In the genomic region with DNA sequence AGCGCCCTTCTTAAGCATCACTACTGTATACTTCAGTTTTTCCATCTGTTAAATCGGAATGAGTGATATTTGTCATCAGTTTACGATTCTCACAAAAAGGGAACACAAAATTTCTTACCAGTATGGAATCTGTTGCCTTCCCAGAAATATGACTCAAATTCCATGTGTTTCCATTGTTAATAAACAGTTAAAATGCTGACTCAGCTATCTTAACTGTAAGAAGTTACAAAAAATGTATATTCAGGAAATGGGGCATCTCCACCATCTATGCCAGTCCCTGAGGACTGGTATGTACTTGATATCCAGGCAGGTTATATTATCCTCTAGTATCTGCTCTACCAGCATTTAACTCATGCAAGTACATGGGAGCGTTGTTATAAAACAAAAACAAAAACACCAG, we compare ENCODE assay signal across 20 cellular contexts. TPM values are rescaled to one million over a fixed set of nuclear protein-coding genes. Genes with fewer than 3 reads are reported as not detected.
DNase-seq lines count a peak whose midpoint lies in the region; ATAC-seq, FAIRE-seq and TF ChIP-seq lines count a peak whose summit lies in the region.
"Had no signal": no experiment of that assay in that cellular context is flagged by ENCODE, and none has a peak within 500 bp of the region (broad histone marks: within the 10 kb centered on the region; RNA-seq: fewer than 3 reads in every experiment).

No MANE protein-coding gene starts in this region.

- ATAC-seq in CD4-positive, alpha-beta T cell (ENCODE audit: poor library complexity): no peak
- ATAC-seq in K562 (no peak), HG02938 (IDR thresholded peaks at IDR 0.05; ENCODE audit: unreplicated experiment) (no peak), HG02852 (IDR thresholded peaks at IDR 0.05; ENCODE audit: unreplicated experiment) (no peak)
- ATAC-seq: CD8-positive, alpha-beta T cell; GM23338; HCT116 had no signal

- no peak overlapping the region for H3K27ac ChIP-seq in CD4-positive, alpha-beta T cell (ENCODE audit: low read depth, low read length)
- H3K27ac ChIP-seq in K562 (ENCODE audit: extremely low read depth, low read depth, low read length): no peak overlapping the region
- H3K27ac ChIP-seq: BLaER1 had no signal

- H3K27ac Mint-ChIP-seq in CD4-positive, alpha-beta T cell: no peak overlapping the region
- H3K27ac Mint-ChIP-seq in neural crest cell (ENCODE audit: unreplicated experiment): no peak overlapping the region
- H3K27ac Mint-ChIP-seq: CD14-positive monocyte; CD8-positive, alpha-beta T cell; GM23338; HFFc6 had no signal

- intact Hi-C loops in CD4-positive, alpha-beta T cell (cut with DNase I, micrococcal nuclease): loop anchor here in 1 of 2 experiments (2.0 kb wide), 1 partner anchor 53 kb away; no protein-coding TSS in a partner anchor
- intact Hi-C loops in K562 (cut with micrococcal nuclease): no loop called here

- peaks cover 19% of the 10 kb centered on the region for H3K79me2 ChIP-seq in K562 (ENCODE audit: control insufficient read depth, insufficient read depth, low read length)

- H3K4me3 ChIP-seq in K562: no peak overlapping the region
- H3K4me3 ChIP-seq: BLaER1, GM23338 had no signal

- peaks cover 10% of the 10 kb centered on the region for H3K36me3 Mint-ChIP-seq in CD4-positive, alpha-beta T cell (ENCODE audit: low read depth)
- H3K36me3 Mint-ChIP-seq in neural crest cell (ENCODE audit: low read depth): peaks cover 6% of the 10 kb centered on the region

- H3K27me3 ChIP-seq in CD4-positive, alpha-beta T cell (ENCODE audit: control insufficient read depth, insufficient read depth, low read length): no peaks in the 10 kb centered on the region
- H3K27me3 ChIP-seq in K562 (ENCODE audit: control insufficient read depth in 2 of 2, insufficient read depth in 2 of 2, low read length in 2 of 2): no peaks in the 10 kb centered on the region
- H3K27me3 ChIP-seq: BLaER1 had no signal

- no peak for TF ChIP-seq POLR2A in K562 (conservative IDR thresholded peaks at IDR 0.05)

- POLR2A ChIA-PET in CD4-positive, alpha-beta T cell (lab: Charles Lee): no interaction called here
- POLR2A ChIA-PET in K562 (lab: Yijun Ruan, JAX): no interaction called here

- TF ChIP-seq CTCF in CD4-positive, alpha-beta T cell (IDR thresholded peaks at IDR 0.05): no peak
- TF ChIP-seq CTCF in K562 (IDR thresholded peaks at IDR 0.05 in 2 of 3, conservative IDR thresholded peaks at IDR 0.05 in 1 of 3; ENCODE audit: insufficient read depth in 2 of 3, low read depth in 1 of 3, low read length in 3 of 3): no peak
- no peak for TF ChIP-seq CTCF in neural crest cell (conservative IDR thresholded peaks at IDR 0.05)

- BruUV-seq in K562 (replicated peaks; lab: Mats Ljungman, UMichigan): no TSS peak

- in situ Hi-C loops in K562 (cut with MboI): no loop called here

- H3K4me1 ChIP-seq in K562 (replicated peaks in 1 of 2; ENCODE audit: control insufficient read depth in 2 of 2, insufficient read depth in 2 of 2, low read length in 2 of 2): no peaks in the 10 kb centered on the region

- no peaks in the 10 kb centered on the region for H3K9me1 ChIP-seq in K562 (ENCODE audit: control insufficient read depth, insufficient read depth, low read length)

- H4K20me1 ChIP-seq in K562 (replicated peaks; ENCODE audit: control insufficient read depth, insufficient read depth, low read length): no peaks in the 10 kb centered on the region

- TF ChIP-seq EP300 in K562 (IDR thresholded peaks at IDR 0.05; ENCODE audit: low read length): no peak

- H3K36me3 ChIP-seq in K562 (ENCODE audit: control insufficient read depth, insufficient read depth, low read length): no peaks in the 10 kb centered on the region

- H3K4me1 Mint-ChIP-seq in CD4-positive, alpha-beta T cell (ENCODE audit: low read depth): peaks cover 30% of the 10 kb centered on the region
- H3K4me1 Mint-ChIP-seq in neural crest cell: peaks cover 23% of the 10 kb centered on the region

- 6% methylated on average over 4 of the region's 4 CpGs for WGBS in K562 (ENCODE audit: insufficient coverage, low coverage, missing lambda C conversion rate)

- H3K9me3 Mint-ChIP-seq in CD4-positive, alpha-beta T cell: no peaks in the 10 kb centered on the region
- no peaks in the 10 kb centered on the region for H3K9me3 Mint-ChIP-seq in neural crest cell
- H3K9me3 Mint-ChIP-seq: GM23338, HFFc6 had no signal

- no peaks in the 10 kb centered on the region for H3K9me3 ChIP-seq in CD4-positive, alpha-beta T cell (ENCODE audit: control insufficient read depth, low read length)
- H3K9me3 ChIP-seq in K562 (replicated peaks; ENCODE audit: control insufficient read depth, insufficient read depth, low read depth, low read length): peaks cover 2% of the 10 kb centered on the region; the same call in 1 of the 2 replicates

- no peaks in the 10 kb centered on the region for H3K27me3 Mint-ChIP-seq in CD4-positive, alpha-beta T cell
- H3K27me3 Mint-ChIP-seq in neural crest cell (ENCODE audit: low read depth): peaks cover 25% of the 10 kb centered on the region

- CTCF ChIA-PET in CD4-positive, alpha-beta T cell (lab: Charles Lee): no interaction called here
- CTCF ChIA-PET in K562 (lab: Yijun Ruan, JAX; ENCODE audit: low intra/inter-chr PET ratio): no interaction called here

- DNase-seq in CD4-positive, alpha-beta T cell: no peak
- DNase-seq in K562 (ENCODE audit: extremely low read depth in 1 of 4, low spot score in 3 of 4) (no peak), neural crest cell (ENCODE audit: low read depth, low spot score) (no peak), urothelium cell line (ENCODE audit: low spot score) (no peak), cortex of kidney (lab: John Stamatoyannopoulos, UW) (no peak)
- DNase-seq: AML-193; Calu3; CD8-positive, alpha-beta T cell; DMS79 treated with DMSO at 0.1 percent for 48 hours; GF-D8; H7; HFFc6; KBM-7 had no signal

- H3K4me2 ChIP-seq in K562 (ENCODE audit: insufficient read depth, low read length): no peak overlapping the region
- H3K4me2 ChIP-seq: BLaER1, GM23338 had no signal

- TF ChIP-seq RAD21 in K562 (CRISPR knock-in tag; conservative IDR thresholded peaks at IDR 0.05 in 1 of 2, IDR thresholded peaks at IDR 0.05 in 1 of 2): no peak

- H3K9ac ChIP-seq in K562 (ENCODE audit: insufficient read depth in 1 of 2, low read depth in 2 of 2, low read length in 2 of 2): no peak overlapping the region
- H3K9ac ChIP-seq: BLaER1 had no signal

- H2AFZ ChIP-seq in K562 (ENCODE audit: low read depth, low read length): no peak overlapping the region
- H2AFZ ChIP-seq: GM23338 had no signal

- FAIRE-seq in K562 (lab: Jason Lieb, UNC) (no peak), urothelium cell line (lab: Jason Lieb, UNC) (peak; percentile 67)
- FAIRE-seq: A204.1 had no signal

- peak overlapping the region; percentile 74 for H3K4me3 Mint-ChIP-seq in CD4-positive, alpha-beta T cell
- H3K4me3 Mint-ChIP-seq in neural crest cell: peak overlapping the region; percentile 40
- H3K4me3 Mint-ChIP-seq: CD14-positive monocyte, GM23338, HFFc6 had no signal

TF ChIP-seq in K562, 482 proteins besides CTCF, POLR2A, EP300 and RAD21:
- TF ChIP-seq C11orf30 (IDR thresholded peaks at IDR 0.05; ENCODE audit: low read depth) (peak; percentile 85), MAFK (IDR thresholded peaks at IDR 0.05; ENCODE audit: low read length) (peak; percentile 99), RBM17 (IDR thresholded peaks at IDR 0.05; ENCODE audit: borderline replicate concordance, low read depth, low read length) (no peak), MAFF (IDR thresholded peaks at IDR 0.05; ENCODE audit: low read length) (peak; percentile 98), MAFG (tag; conservative IDR thresholded peaks at IDR 0.05) (peak; percentile 89), FOXJ3 (CRISPR knock-in tag; IDR thresholded peaks at IDR 0.05) (no peak), ZNF316 (IDR thresholded peaks at IDR 0.05) (peak; percentile 93)

RNA-seq across cellular contexts. Expression of a gene that starts 2.4 kb away (rescaled TPM):
- 10 to 100 TPM; 11.7 to 13.3 TPM for total RNA-seq in CD4-positive, alpha-beta T cell
- 2.1 and 4.1 TPM in 2 replicates for total RNA-seq in K562 (2011; cell fraction: chromatin; rRNA removed; ENCODE audit: low replicate concordance)
- total RNA-seq in K562 (2011; cell fraction: nucleolus; rRNA removed): 3.3 and 3.5 TPM in 2 replicates
- 4.3 and 5.3 TPM in 2 replicates for total RNA-seq in K562 (2011; cell fraction: nucleoplasm; rRNA removed)
- total RNA-seq in K562 (2014; rRNA removed) (12.2 and 18.2 TPM in 2 replicates), K562 (2014; rRNA removed; fragmentation: Illumina TruSeq; extraction: Trizol) (27.8 and 30.8 TPM in 2 replicates), K562 (2015; rRNA removed; fragmentation: Illumina TruSeq; extraction: Trizol) (16.1 and 20.8 TPM in 2 replicates), K562 (2021) (26.8 and 29.7 TPM in 2 replicates), neural crest cell (48.6 and 55.9 TPM in 2 replicates)
- polyA plus RNA-seq in K562 (2011; rRNA removed) (13.3 and 17.1 TPM in 2 replicates), K562 (2014; fragmentation: Illumina TruSeq; extraction: Trizol) (19.7 and 20.8 TPM in 2 replicates), K562 (2014; fragmentation: Nextera tagmentation; extraction: Ambion mirVana) (10 to 100 TPM; 67.0 to 70.9 TPM), K562 (2014; rRNA removed) (25.9 and 29.4 TPM in 2 replicates)
- polyA plus RNA-seq in K562 (2011; cell fraction: cytosol; rRNA removed): 3.1 and 7.5 TPM in 2 replicates
- 1.8 and 3.5 TPM in 2 replicates for polyA plus RNA-seq in K562 (2011; cell fraction: nucleus; rRNA removed)
- polyA plus RNA-seq in K562 (2012): 15.8 and 24.1 TPM in 2 replicates
- polyA minus RNA-seq in K562 (2011; rRNA and poly(A)+ RNA removed): 4.3 and 6.1 TPM in 2 replicates
- 4.8 and 6.0 TPM in 2 replicates for polyA minus RNA-seq in K562 (2011; cell fraction: cytosol; rRNA and poly(A)+ RNA removed)
- 2.6 and 4.3 TPM in 2 replicates for polyA minus RNA-seq in K562 (2011; cell fraction: nucleus; rRNA and poly(A)+ RNA removed)

RNA-seq across cellular contexts. Expression of a gene that starts 55.0 kb away (rescaled TPM):
- 1 to 10 TPM; 8.8 to 8.9 TPM for total RNA-seq in CD4-positive, alpha-beta T cell
- 0.53 and 0.86 TPM in 2 replicates for total RNA-seq in K562 (2011; cell fraction: chromatin; rRNA removed; ENCODE audit: low replicate concordance)
- 0.17 and 0.26 TPM in 2 replicates for total RNA-seq in K562 (2011; cell fraction: nucleolus; rRNA removed)
- 0.51 and 1.1 TPM in 2 replicates for total RNA-seq in K562 (2011; cell fraction: nucleoplasm; rRNA removed)
- total RNA-seq in K562 (2014; rRNA removed) (1.3 and 1.8 TPM in 2 replicates), K562 (2014; rRNA removed; fragmentation: Illumina TruSeq; extraction: Trizol) (3.1 TPM in 2 replicates), K562 (2015; rRNA removed; fragmentation: Illumina TruSeq; extraction: Trizol) (4.1 and 4.6 TPM in 2 replicates), K562 (2021) (3.5 and 3.6 TPM in 2 replicates), neural crest cell (27.0 and 29.1 TPM in 2 replicates)
- polyA plus RNA-seq in K562 (2011; rRNA removed) (2.4 TPM in 2 replicates), K562 (2014; fragmentation: Illumina TruSeq; extraction: Trizol) (2.9 and 3.3 TPM in 2 replicates), K562 (2014; fragmentation: Nextera tagmentation; extraction: Ambion mirVana) (1 to 10 TPM; 3.7 to 4.3 TPM), K562 (2014; rRNA removed) (1.8 and 3.5 TPM in 2 replicates)
- polyA plus RNA-seq in K562 (2011; cell fraction: cytosol; rRNA removed): 0.64 and 1.4 TPM in 2 replicates
- 0.60 and 0.83 TPM in 2 replicates for polyA plus RNA-seq in K562 (2011; cell fraction: nucleus; rRNA removed)
- polyA plus RNA-seq in K562 (2012): 2.0 and 4.2 TPM in 2 replicates
- 1.9 and 3.1 TPM in 2 replicates for polyA minus RNA-seq in K562 (2011; rRNA and poly(A)+ RNA removed)
- polyA minus RNA-seq in K562 (2011; cell fraction: cytosol; rRNA and poly(A)+ RNA removed): 0.86 and 1.1 TPM in 2 replicates
- 0.27 and 0.78 TPM in 2 replicates for polyA minus RNA-seq in K562 (2011; cell fraction: nucleus; rRNA and poly(A)+ RNA removed)
